In genomic region chr5:149345892-149346222, GRCh38 we compare ENCODE assay signal across 8 cellular contexts.
DNase-seq lines count a peak whose midpoint lies in the region; ATAC-seq and TF ChIP-seq lines count a peak whose summit lies in the region.

No MANE protein-coding gene starts in this region.

- ATAC-seq in GM19324 (IDR thresholded peaks at IDR 0.05; ENCODE audit: low FRiP score, unreplicated experiment): peak; percentile 3
- no peak for ATAC-seq in GM18861 (IDR thresholded peaks at IDR 0.05; ENCODE audit: unreplicated experiment)

- H3K4me3 ChIP-seq in AG10803 (ENCODE audit: low read length): peak overlapping the region; percentile 100
- H3K4me3 ChIP-seq in astrocyte of the spinal cord (ENCODE audit: low read depth, low read length): peak overlapping the region; percentile 65

- DNase-seq in AG10803 (ENCODE audit: low read depth) (peak; percentile 65), MV-4-11 (lab: John Stamatoyannopoulos, UW) (peak; percentile 28), astrocyte of the spinal cord (ENCODE audit: low read depth, low spot score) (peak; percentile 44), inferior parietal cortex (ENCODE audit: extremely low spot score) (peak; percentile 9), activated gamma-delta T cell (lab: John Stamatoyannopoulos, UW) (no peak)
- peak; percentile 30 for DNase-seq in stimulated activated naive CD4-positive, alpha-beta T cell treated with Interleukin-2 at 50 U/mL for 16 hours (lab: John Stamatoyannopoulos, UW)

- in situ Hi-C loops in astrocyte of the spinal cord (cut with HindIII; ENCODE audit: low sequenced_read_pairs): no loop called here

- TF ChIP-seq CTCF in AG10803 (conservative IDR thresholded peaks at IDR 0.05; ENCODE audit: low read length) (no peak), astrocyte of the spinal cord (IDR thresholded peaks at IDR 0.05; ENCODE audit: low read depth, low read length) (no peak)
